ENCODE assay signal across 1 cellular context in the genomic region with DNA sequence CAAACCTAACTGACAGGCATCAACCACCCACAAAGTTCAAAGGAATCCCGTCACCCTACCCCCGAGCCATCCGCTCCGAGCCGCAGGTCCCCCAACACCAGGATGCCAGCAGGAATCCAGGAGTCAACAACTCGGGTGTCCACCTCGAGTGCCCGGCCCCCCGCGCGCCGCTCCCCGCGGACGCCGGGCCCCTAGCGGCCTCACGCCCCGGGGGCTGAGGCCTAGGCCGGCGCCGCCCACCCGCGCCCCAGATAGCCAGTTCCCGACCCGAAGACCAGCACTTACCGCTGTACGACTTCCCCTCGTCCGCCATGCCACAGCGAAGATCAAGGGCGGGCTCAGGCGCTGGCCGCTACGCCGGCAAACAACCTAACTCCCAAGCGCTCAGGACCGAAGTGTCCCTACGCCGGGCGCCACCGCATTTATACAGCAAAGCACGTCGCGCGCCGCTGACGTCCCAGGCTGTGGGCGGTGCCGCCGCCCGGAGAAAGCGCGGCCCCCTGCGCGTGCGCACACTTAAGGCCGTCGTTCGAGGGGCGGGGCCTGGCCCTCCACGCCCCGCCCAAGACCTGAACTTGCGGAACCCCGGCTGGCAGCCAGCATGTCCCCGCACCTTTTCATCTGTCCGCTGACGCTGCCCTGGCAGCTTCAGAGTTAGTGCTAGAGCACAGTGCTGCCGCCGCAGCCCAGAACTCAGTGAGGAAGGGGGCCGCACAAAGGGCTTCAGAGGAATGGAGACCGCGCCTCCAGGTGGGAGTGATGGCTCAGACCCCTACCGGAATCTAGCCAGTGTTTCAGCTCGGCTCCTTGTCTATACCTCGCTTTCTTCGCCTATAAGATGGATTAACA.
A peak's percentile ranks its signal among the peaks of the same experiment; 100 is the strongest.
TF ChIP-seq lines count a peak whose summit lies in the region.

Gene NXF1, minus strand, starts transcription at position 397 of the 849 bp plus-strand sequence. Its CDS starts 84 bp downstream, at position 313.

TF ChIP-seq in HepG2, 621 proteins besides CTCF, POLR2A, EP300 and RAD21 (continued from another document and continues in another):
- TF ChIP-seq ZNF441 (CRISPR knock-in tag; IDR thresholded peaks at IDR 0.05; ENCODE audit: borderline replicate concordance), result peak; percentile 58; the same call in 1 of the 2 replicates
- peak; percentile 75; the same call in 1 of the 2 replicates for TF ChIP-seq ARNT2 (CRISPR knock-in tag; IDR thresholded peaks at IDR 0.05; ENCODE audit: low read depth)
- no peak for TF ChIP-seq ATF7 (IDR thresholded peaks at IDR 0.05)
- no peak for TF ChIP-seq ATF7 (CRISPR knock-in tag; IDR thresholded peaks at IDR 0.05)
- TF ChIP-seq, protein P1, sequence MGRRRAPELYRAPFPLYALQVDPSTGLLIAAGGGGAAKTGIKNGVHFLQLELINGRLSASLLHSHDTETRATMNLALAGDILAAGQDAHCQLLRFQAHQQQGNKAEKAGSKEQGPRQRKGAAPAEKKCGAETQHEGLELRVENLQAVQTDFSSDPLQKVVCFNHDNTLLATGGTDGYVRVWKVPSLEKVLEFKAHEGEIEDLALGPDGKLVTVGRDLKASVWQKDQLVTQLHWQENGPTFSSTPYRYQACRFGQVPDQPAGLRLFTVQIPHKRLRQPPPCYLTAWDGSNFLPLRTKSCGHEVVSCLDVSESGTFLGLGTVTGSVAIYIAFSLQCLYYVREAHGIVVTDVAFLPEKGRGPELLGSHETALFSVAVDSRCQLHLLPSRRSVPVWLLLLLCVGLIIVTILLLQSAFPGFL (CRISPR knock-in tag; IDR thresholded peaks at IDR 0.05), result no peak
- peak; percentile 83; the same call in 1 of the 2 replicates for TF ChIP-seq FOXC1 (CRISPR knock-in tag; IDR thresholded peaks at IDR 0.05; ENCODE audit: borderline replicate concordance)
- 0 out of 2 replicates have a peak, but pooled peaks have one; percentile 55 for TF ChIP-seq HNRNPL (IDR thresholded peaks at IDR 0.05; ENCODE audit: low read depth, low read length)
- TF ChIP-seq, protein P2, sequence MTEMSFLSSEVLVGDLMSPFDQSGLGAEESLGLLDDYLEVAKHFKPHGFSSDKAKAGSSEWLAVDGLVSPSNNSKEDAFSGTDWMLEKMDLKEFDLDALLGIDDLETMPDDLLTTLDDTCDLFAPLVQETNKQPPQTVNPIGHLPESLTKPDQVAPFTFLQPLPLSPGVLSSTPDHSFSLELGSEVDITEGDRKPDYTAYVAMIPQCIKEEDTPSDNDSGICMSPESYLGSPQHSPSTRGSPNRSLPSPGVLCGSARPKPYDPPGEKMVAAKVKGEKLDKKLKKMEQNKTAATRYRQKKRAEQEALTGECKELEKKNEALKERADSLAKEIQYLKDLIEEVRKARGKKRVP (CRISPR knock-in tag; IDR thresholded peaks at IDR 0.05), result peak in 1 of 2 experiments; percentile 54; a peak in 1 of 4 replicates
- TF ChIP-seq, protein P3, sequence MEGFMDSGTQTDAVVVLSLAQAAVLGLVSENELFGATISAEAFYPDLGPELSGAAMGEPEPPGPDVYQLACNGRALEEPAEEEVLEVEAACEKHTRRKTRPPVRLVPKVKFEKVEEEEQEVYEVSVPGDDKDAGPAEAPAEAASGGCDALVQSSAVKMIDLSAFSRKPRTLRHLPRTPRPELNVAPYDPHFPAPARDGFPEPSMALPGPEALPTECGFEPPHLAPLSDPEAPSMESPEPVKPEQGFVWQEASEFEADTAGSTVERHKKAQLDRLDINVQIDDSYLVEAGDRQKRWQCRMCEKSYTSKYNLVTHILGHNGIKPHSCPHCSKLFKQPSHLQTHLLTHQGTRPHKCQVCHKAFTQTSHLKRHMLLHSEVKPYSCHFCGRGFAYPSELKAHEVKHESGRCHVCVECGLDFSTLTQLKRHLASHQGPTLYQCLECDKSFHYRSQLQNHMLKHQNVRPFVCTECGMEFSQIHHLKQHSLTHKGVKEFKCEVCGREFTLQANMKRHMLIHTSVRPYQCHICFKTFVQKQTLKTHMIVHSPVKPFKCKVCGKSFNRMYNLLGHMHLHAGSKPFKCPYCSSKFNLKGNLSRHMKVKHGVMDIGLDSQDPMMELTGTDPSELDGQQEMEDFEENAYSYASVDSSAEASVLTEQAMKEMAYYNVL (CRISPR knock-in tag; IDR thresholded peaks at IDR 0.05; ENCODE audit: borderline replicate concordance), result peak; percentile 59; the same call in 1 of the 2 replicates
- TF ChIP-seq ZFP41 (CRISPR knock-in tag; IDR thresholded peaks at IDR 0.05; ENCODE audit: borderline replicate concordance), result 0 out of 2 replicates have a peak, but pooled peaks have one; percentile 63
- TF ChIP-seq, protein P4, sequence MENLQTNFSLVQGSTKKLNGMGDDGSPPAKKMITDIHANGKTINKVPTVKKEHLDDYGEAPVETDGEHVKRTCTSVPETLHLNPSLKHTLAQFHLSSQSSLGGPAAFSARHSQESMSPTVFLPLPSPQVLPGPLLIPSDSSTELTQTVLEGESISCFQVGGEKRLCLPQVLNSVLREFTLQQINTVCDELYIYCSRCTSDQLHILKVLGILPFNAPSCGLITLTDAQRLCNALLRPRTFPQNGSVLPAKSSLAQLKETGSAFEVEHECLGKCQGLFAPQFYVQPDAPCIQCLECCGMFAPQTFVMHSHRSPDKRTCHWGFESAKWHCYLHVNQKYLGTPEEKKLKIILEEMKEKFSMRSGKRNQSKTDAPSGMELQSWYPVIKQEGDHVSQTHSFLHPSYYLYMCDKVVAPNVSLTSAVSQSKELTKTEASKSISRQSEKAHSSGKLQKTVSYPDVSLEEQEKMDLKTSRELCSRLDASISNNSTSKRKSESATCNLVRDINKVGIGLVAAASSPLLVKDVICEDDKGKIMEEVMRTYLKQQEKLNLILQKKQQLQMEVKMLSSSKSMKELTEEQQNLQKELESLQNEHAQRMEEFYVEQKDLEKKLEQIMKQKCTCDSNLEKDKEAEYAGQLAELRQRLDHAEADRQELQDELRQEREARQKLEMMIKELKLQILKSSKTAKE (CRISPR knock-in tag; IDR thresholded peaks at IDR 0.05; ENCODE audit: borderline replicate concordance), result no peak
- TF ChIP-seq ZNF569 (CRISPR knock-in tag; IDR thresholded peaks at IDR 0.05; ENCODE audit: borderline replicate concordance), result 0 out of 2 replicates have a peak, but pooled peaks have one; percentile 58
- TF ChIP-seq HOMEZ (CRISPR knock-in tag; IDR thresholded peaks at IDR 0.05; ENCODE audit: low read depth), result peak; percentile 51; the same call in 1 of the 2 replicates
- TF ChIP-seq PAF1 (CRISPR knock-in tag; IDR thresholded peaks at IDR 0.05), result peak; percentile 86; the same call in 1 of the 2 replicates
- TF ChIP-seq SAFB2 (CRISPR knock-in tag; IDR thresholded peaks at IDR 0.05; ENCODE audit: borderline replicate concordance, low read depth), result peak; percentile 94
- TF ChIP-seq CERS6 (CRISPR knock-in tag; IDR thresholded peaks at IDR 0.05), result no peak
- no peak for TF ChIP-seq ZNF282 (IDR thresholded peaks at IDR 0.05; ENCODE audit: partially characterized antibody)
- TF ChIP-seq MTA3 (CRISPR knock-in tag; IDR thresholded peaks at IDR 0.05), result no peak
- peak in 1 of 2 experiments; percentile 94; a peak in 2 of 4 replicates for TF ChIP-seq KLF16 (CRISPR knock-in tag; IDR thresholded peaks at IDR 0.05)
- no peak for TF ChIP-seq ELF4 (CRISPR knock-in tag; IDR thresholded peaks at IDR 0.05; ENCODE audit: borderline replicate concordance)
- TF ChIP-seq THAP8 (CRISPR knock-in tag; IDR thresholded peaks at IDR 0.05; ENCODE audit: borderline replicate concordance), result 0 out of 2 replicates have a peak, but pooled peaks have one; percentile 32
- TF ChIP-seq MYC (CRISPR knock-in tag; IDR thresholded peaks at IDR 0.05; ENCODE audit: borderline replicate concordance), result peak; percentile 78; the same call in 1 of the 2 replicates
- no peak for TF ChIP-seq JDP2 (CRISPR knock-in tag; IDR thresholded peaks at IDR 0.05; ENCODE audit: borderline replicate concordance)
- TF ChIP-seq THYN1 (CRISPR knock-in tag; IDR thresholded peaks at IDR 0.05; ENCODE audit: borderline replicate concordance, low read depth), result no peak
- peak; percentile 86 for TF ChIP-seq TAF15 (IDR thresholded peaks at IDR 0.05; ENCODE audit: low read depth, low read length, poor library complexity, severe bottlenecking)
- TF ChIP-seq ZMYM2 (CRISPR knock-in tag; IDR thresholded peaks at IDR 0.05), result no peak
- 0 out of 2 replicates have a peak, but pooled peaks have one; percentile 38 for TF ChIP-seq NR1H2 (CRISPR knock-in tag; IDR thresholded peaks at IDR 0.05; ENCODE audit: borderline replicate concordance, low read depth)
- 0 out of 2 replicates have a peak, but pooled peaks have one; percentile 41 for TF ChIP-seq ZNF224 (CRISPR knock-in tag; IDR thresholded peaks at IDR 0.05)
- TF ChIP-seq ZNF10 (CRISPR knock-in tag; IDR thresholded peaks at IDR 0.05; ENCODE audit: borderline replicate concordance, low read depth), result no peak
- no peak for TF ChIP-seq REXO4 (CRISPR knock-in tag; IDR thresholded peaks at IDR 0.05; ENCODE audit: borderline replicate concordance)
- TF ChIP-seq, protein P5, sequence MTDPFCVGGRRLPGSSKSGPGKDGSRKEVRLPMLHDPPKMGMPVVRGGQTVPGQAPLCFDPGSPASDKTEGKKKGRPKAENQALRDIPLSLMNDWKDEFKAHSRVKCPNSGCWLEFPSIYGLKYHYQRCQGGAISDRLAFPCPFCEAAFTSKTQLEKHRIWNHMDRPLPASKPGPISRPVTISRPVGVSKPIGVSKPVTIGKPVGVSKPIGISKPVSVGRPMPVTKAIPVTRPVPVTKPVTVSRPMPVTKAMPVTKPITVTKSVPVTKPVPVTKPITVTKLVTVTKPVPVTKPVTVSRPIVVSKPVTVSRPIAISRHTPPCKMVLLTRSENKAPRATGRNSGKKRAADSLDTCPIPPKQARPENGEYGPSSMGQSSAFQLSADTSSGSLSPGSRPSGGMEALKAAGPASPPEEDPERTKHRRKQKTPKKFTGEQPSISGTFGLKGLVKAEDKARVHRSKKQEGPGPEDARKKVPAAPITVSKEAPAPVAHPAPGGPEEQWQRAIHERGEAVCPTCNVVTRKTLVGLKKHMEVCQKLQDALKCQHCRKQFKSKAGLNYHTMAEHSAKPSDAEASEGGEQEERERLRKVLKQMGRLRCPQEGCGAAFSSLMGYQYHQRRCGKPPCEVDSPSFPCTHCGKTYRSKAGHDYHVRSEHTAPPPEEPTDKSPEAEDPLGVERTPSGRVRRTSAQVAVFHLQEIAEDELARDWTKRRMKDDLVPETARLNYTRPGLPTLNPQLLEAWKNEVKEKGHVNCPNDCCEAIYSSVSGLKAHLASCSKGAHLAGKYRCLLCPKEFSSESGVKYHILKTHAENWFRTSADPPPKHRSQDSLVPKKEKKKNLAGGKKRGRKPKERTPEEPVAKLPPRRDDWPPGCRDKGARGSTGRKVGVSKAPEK (CRISPR knock-in tag; IDR thresholded peaks at IDR 0.05; ENCODE audit: borderline replicate concordance), result no peak
- TF ChIP-seq PHF8 (CRISPR knock-in tag; IDR thresholded peaks at IDR 0.05), result peak; percentile 98
- peak; percentile 33; the same call in 1 of the 2 replicates for TF ChIP-seq MAZ (IDR thresholded peaks at IDR 0.05; ENCODE audit: borderline replicate concordance, low read depth, low read length)
- peak; percentile 95 for TF ChIP-seq MAZ (CRISPR knock-in tag; IDR thresholded peaks at IDR 0.05; ENCODE audit: low read depth)
- TF ChIP-seq SRSF1 (optimal IDR thresholded peaks at IDR 0.05; ENCODE audit: low read depth, low read length), result peak; percentile 96
- TF ChIP-seq MTA1 (CRISPR knock-in tag; IDR thresholded peaks at IDR 0.05; ENCODE audit: borderline replicate concordance), result peak; percentile 86
- no peak for TF ChIP-seq NR3C1 (CRISPR knock-in tag; IDR thresholded peaks at IDR 0.05)
- TF ChIP-seq, protein P6, sequence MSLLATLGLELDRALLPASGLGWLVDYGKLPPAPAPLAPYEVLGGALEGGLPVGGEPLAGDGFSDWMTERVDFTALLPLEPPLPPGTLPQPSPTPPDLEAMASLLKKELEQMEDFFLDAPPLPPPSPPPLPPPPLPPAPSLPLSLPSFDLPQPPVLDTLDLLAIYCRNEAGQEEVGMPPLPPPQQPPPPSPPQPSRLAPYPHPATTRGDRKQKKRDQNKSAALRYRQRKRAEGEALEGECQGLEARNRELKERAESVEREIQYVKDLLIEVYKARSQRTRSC (CRISPR knock-in tag; IDR thresholded peaks at IDR 0.05; ENCODE audit: low read depth), result 0 out of 2 replicates have a peak, but pooled peaks have one; percentile 68
- TF ChIP-seq, protein P7, sequence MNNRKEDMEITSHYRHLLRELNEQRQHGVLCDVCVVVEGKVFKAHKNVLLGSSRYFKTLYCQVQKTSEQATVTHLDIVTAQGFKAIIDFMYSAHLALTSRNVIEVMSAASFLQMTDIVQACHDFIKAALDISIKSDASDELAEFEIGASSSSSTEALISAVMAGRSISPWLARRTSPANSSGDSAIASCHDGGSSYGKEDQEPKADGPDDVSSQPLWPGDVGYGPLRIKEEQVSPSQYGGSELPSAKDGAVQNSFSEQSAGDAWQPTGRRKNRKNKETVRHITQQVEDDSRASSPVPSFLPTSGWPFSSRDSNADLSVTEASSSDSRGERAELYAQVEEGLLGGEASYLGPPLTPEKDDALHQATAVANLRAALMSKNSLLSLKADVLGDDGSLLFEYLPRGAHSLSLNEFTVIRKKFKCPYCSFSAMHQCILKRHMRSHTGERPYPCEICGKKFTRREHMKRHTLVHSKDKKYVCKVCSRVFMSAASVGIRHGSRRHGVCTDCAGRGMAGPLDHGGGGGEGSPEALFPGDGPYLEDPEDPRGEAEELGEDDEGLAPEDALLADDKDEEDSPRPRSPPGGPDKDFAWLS (CRISPR knock-in tag; IDR thresholded peaks at IDR 0.05; ENCODE audit: borderline replicate concordance), result no peak
- peak; percentile 88 for TF ChIP-seq ZBTB38 (CRISPR knock-in tag; IDR thresholded peaks at IDR 0.05)
